In the genomic region with DNA sequence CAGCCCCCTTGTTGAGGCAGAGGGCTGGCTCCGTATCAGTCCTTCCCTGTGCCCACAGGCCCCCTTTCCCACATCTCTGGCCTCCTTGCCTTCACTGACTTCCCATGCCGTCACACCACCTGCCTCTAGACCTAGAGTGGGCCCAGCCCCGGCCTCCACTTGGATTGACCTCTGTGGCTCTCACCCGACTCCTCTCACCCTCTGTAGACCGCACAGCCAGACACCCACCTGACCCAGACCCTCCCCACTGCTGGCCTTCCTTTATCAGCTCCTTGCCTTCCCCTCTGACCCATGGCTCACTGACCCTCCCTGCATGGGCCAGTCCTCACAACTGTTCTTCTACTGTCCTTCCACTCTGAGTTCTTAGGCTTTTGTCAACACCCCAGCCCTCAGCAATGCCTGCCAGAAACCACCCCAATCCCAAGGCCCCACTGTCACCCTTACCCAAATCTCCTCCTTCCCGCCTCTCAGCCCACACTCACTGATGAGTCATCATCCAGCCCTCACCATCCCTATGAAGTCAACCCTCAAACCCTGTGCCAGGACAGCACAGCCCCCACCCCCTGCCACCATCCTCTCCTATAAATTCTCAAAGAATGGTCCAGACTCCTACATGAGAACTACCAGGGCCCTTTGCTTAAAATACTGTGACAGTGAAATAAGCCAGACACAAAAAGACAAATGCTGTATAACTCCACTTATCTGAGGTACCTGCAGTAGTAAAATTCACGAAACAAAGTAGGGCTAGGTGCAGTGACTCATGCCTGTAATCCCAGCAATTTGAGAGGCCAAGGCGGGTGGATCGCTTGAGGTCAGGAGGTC, we compare ENCODE assay signal across 12 cellular contexts. TPM values are rescaled to one million over a fixed set of nuclear protein-coding genes. Genes with fewer than 3 reads are reported as not detected.
A peak's percentile ranks its signal among the peaks of the same experiment; 100 is the strongest.
DNase-seq lines count a peak whose midpoint lies in the region; ATAC-seq and TF ChIP-seq lines count a peak whose summit lies in the region.
"Had no signal": no experiment of that assay in that cellular context is flagged by ENCODE, and none has a peak within 500 bp of the region (broad histone marks: within the 10 kb centered on the region; RNA-seq: fewer than 3 reads in every experiment).

No MANE protein-coding gene starts in this region.

- H3K36me3 ChIP-seq in RWPE2 (ENCODE audit: low read depth) (no peaks in the 10 kb centered on the region), smooth muscle cell (ENCODE audit: low read depth) (no peaks in the 10 kb centered on the region)
- H3K36me3 ChIP-seq: pancreas had no signal

- H3K36me3 Mint-ChIP-seq in activated CD4-positive, alpha-beta T cell treated with anti-CD3 and anti-CD28 coated beads for 36 hours (ENCODE audit: low read depth) = no peaks in the 10 kb centered on the region

- CTCF ChIA-PET in activated CD4-positive, alpha-beta T cell treated with anti-CD3 and anti-CD28 coated beads for 36 hours (lab: Charles Lee) = no interaction called here

- H3K4me3 ChIP-seq in RWPE2 (ENCODE audit: severe bottlenecking) = no peak overlapping the region
- no peak overlapping the region for H3K4me3 ChIP-seq in smooth muscle cell
- H3K4me3 ChIP-seq: pancreas had no signal

- POLR2A ChIA-PET in activated CD4-positive, alpha-beta T cell treated with anti-CD3 and anti-CD28 coated beads for 36 hours (lab: Charles Lee) = no interaction called here

- peaks cover 10% of the 10 kb centered on the region for H3K4me1 ChIP-seq in RWPE2 (ENCODE audit: insufficient read depth, poor library complexity, severe bottlenecking)
- peaks cover 5% of the 10 kb centered on the region for H3K4me1 ChIP-seq in smooth muscle cell (ENCODE audit: low read depth)
- H3K4me1 ChIP-seq: pancreas had no signal

- intact Hi-C loops in activated CD4-positive, alpha-beta T cell treated with anti-CD3 and anti-CD28 coated beads for 36 hours (cut with DNase I, micrococcal nuclease) = no loop called here

- no peaks in the 10 kb centered on the region for H3K79me2 ChIP-seq in smooth muscle cell (ENCODE audit: low read depth)

- no peak overlapping the region for H2AFZ ChIP-seq in smooth muscle cell (ENCODE audit: low read depth)

- H3K4me3 Mint-ChIP-seq in activated CD4-positive, alpha-beta T cell treated with anti-CD3 and anti-CD28 coated beads for 36 hours = no peak overlapping the region

- WGBS in smooth muscle cell (ENCODE audit: low lambda C conversion rate) = 18% methylated on average over 7 of the region's 9 CpGs

- H3K9me3 Mint-ChIP-seq in activated CD4-positive, alpha-beta T cell treated with anti-CD3 and anti-CD28 coated beads for 36 hours (ENCODE audit: low read depth) = no peaks in the 10 kb centered on the region

- H3K4me2 ChIP-seq in smooth muscle cell = peak overlapping the region; percentile 63

- no peak for TF ChIP-seq CTCF in RWPE2 (IDR thresholded peaks at IDR 0.05; ENCODE audit: poor library complexity, severe bottlenecking)
- no peak for TF ChIP-seq CTCF in smooth muscle cell (IDR thresholded peaks at IDR 0.05; ENCODE audit: borderline replicate concordance, insufficient read depth, poor library complexity, severe bottlenecking)

- H3K27ac ChIP-seq in RWPE2 (ENCODE audit: poor library complexity, severe bottlenecking) (peak overlapping the region; percentile 50), smooth muscle cell (ENCODE audit: low read depth) (peak overlapping the region; percentile 47)
- H3K27ac ChIP-seq: pancreas had no signal

- H3K9ac ChIP-seq in smooth muscle cell (ENCODE audit: low read depth) = no peak overlapping the region

- peak; percentile 84 for ATAC-seq in RWPE2 (ENCODE audit: low read depth)
- no peak for ATAC-seq in activated CD4-positive, alpha-beta T cell treated with anti-CD3 and anti-CD28 coated beads for 36 hours
- ATAC-seq in GM21737 (IDR thresholded peaks at IDR 0.05; ENCODE audit: unreplicated experiment) = no peak
- no peak for ATAC-seq in GM21723 (IDR thresholded peaks at IDR 0.05; ENCODE audit: unreplicated experiment)

- H3K9me3 ChIP-seq in RWPE2 (ENCODE audit: severe bottlenecking) = no peaks in the 10 kb centered on the region
- H3K9me3 ChIP-seq in smooth muscle cell (replicated peaks; ENCODE audit: low read depth) = no peaks in the 10 kb centered on the region
- H3K9me3 ChIP-seq: pancreas had no signal

- H4K20me1 ChIP-seq in smooth muscle cell (ENCODE audit: low read depth) = no peaks in the 10 kb centered on the region

- peaks cover 9% of the 10 kb centered on the region for H3F3A ChIP-seq in smooth muscle cell (ENCODE audit: low read depth)

- H3K27ac Mint-ChIP-seq in activated CD4-positive, alpha-beta T cell treated with anti-CD3 and anti-CD28 coated beads for 36 hours = no peak overlapping the region

- H3K4me1 Mint-ChIP-seq in activated CD4-positive, alpha-beta T cell treated with anti-CD3 and anti-CD28 coated beads for 36 hours = peaks cover 6% of the 10 kb centered on the region

- no peaks in the 10 kb centered on the region for H3K27me3 Mint-ChIP-seq in activated CD4-positive, alpha-beta T cell treated with anti-CD3 and anti-CD28 coated beads for 36 hours

- H3K27me3 ChIP-seq in RWPE2 (ENCODE audit: insufficient read depth, poor library complexity, severe bottlenecking) = no peaks in the 10 kb centered on the region
- H3K27me3 ChIP-seq in smooth muscle cell (ENCODE audit: low read depth) = no peaks in the 10 kb centered on the region
- H3K27me3 ChIP-seq: pancreas had no signal

- DNase-seq in HCEC 1CT = peak; percentile 61
- DNase-seq in RWPE2 (ENCODE audit: low spot score) = no peak
- peak; percentile 58 for DNase-seq in fibroblast of peridontal ligament (ENCODE audit: extremely low read depth)
- peak; percentile 17 for DNase-seq in smooth muscle cell (lab: John Stamatoyannopoulos, UW; ENCODE audit: unreplicated experiment)
- DNase-seq in NCI-H2171 (lab: John Stamatoyannopoulos, UW) = no peak
- no peak for DNase-seq in activated CD4-positive, alpha-beta T cell treated with anti-CD3 and anti-CD28 coated beads for 36 hours
- DNase-seq: NCI-H1694 treated with DMSO at 0.1 percent for 48 hours, pancreas, T-helper 2 cell had no signal

RNA-seq across cellular contexts. Expression of a gene that starts 53.4 kb away (rescaled TPM):
- total RNA-seq in smooth muscle cell = not detected in 2 replicates
- not detected in 2 replicates for polyA plus RNA-seq in smooth muscle cell
- not detected for total RNA-seq in activated CD4-positive, alpha-beta T cell treated with anti-CD3 and anti-CD28 coated beads for 36 hours
- total RNA-seq: glomerular endothelial cell had no signal

Comparison
In these comparisons a context has a peak if more than half of its experiments do, and no peak if none do; other contexts are left out.
1. DNase-seq: peak in HCEC 1CT (single experiment), fibroblast of peridontal ligament (single experiment) and smooth muscle cell (single experiment); none in RWPE2 (single experiment), NCI-H2171 (single experiment) and activated CD4-positive, alpha-beta T cell treated with anti-CD3 and anti-CD28 coated beads for 36 hours (single experiment).